13 cellular contexts compared by ENCODE assay signal in the genomic region with DNA sequence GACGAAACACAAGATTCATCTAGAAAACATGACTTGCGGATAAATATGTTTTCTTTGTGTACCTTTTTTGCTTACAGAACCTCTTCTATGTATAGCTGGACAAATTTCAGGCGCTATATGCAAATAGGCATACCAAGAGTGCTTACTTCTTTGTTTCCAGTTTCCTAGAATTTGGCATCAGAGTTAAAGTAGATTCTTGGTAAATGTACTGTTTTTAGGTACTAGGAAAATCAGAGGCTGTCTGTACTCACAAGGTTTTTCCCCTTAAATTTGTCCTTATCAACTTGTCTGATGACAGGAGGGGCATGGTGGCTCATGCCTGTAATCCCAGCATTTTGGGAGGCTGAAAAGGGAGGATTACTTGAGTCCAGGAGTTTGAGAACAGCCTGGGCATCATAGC.
DNase-seq lines count a peak whose midpoint lies in the region; TF ChIP-seq lines count a peak whose summit lies in the region.
"Had no signal": no experiment of that assay in that cellular context is flagged by ENCODE, and none has a peak within 500 bp of the region (broad histone marks: within the 10 kb centered on the region; RNA-seq: fewer than 3 reads in every experiment).

No MANE protein-coding gene starts in this region.

- H3K36me3 Mint-ChIP-seq in activated CD4-positive, alpha-beta T cell treated with anti-CD3 and anti-CD28 coated beads, Interleukin-2, amount 10 ng/mL, durations not matched to agents 7 days and 5 days (ENCODE audit: low read depth), result peaks cover 9% of the 10 kb centered on the region
- H3K36me3 Mint-ChIP-seq: memory B cell, type B pancreatic cell had no signal

- intact Hi-C loops in PC-9 (cut with micrococcal nuclease; ENCODE audit: unreplicated experiment), result loop anchor here (5.0 kb wide), 2 partner anchors 180 to 205 kb away; partner anchors contain the start of gene NEDD9
- intact Hi-C loops in dorsolateral prefrontal cortex (cut with DNase I), result no loop called here

- peaks cover 4% of the 10 kb centered on the region for H3K27me3 Mint-ChIP-seq in activated CD4-positive, alpha-beta T cell treated with anti-CD3 and anti-CD28 coated beads, Interleukin-2, amount 10 ng/mL, durations not matched to agents 7 days and 5 days
- H3K27me3 Mint-ChIP-seq: memory B cell, type B pancreatic cell had no signal

- H3K27ac ChIP-seq in PC-9 (peak overlapping the region; percentile 95), angular gyrus (ENCODE audit: low read depth, low read length) (peak overlapping the region; percentile 30), subcutaneous abdominal adipose tissue (ENCODE audit: low read depth, low read length) (peak overlapping the region; percentile 33), dorsolateral prefrontal cortex (peak overlapping the region in 24 of 59 donors; percentile 4 to 84 (median 58))

- DNase-seq in activated CD4-positive, alpha-beta T cell treated with anti-CD3 and anti-CD28 coated beads, Interleukin-2, amount 10 ng/mL, durations not matched to agents 7 days and 5 days, result no peak
- DNase-seq in activated CD4-positive, alpha-beta T cell treated with anti-CD3 and anti-CD28 coated beads for 48 hours, result no peak
- DNase-seq in PC-9, result no peak
- no peak for DNase-seq in dorsolateral prefrontal cortex
- DNase-seq in DMS 273 treated with DMSO at 0.1 percent for 48 hours (lab: John Stamatoyannopoulos, UW), result no peak
- DNase-seq in superior temporal gyrus (ENCODE audit: extremely low spot score), result no peak
- DNase-seq: head of caudate nucleus, MG63 had no signal

- TSS peak; percentile 44 for BruUV-seq in PC-9 (replicated peaks; lab: Mats Ljungman, UMichigan)

- H3K36me3 ChIP-seq in PC-9 (ENCODE audit: low read depth) (no peaks in the 10 kb centered on the region), subcutaneous abdominal adipose tissue (ENCODE audit: control insufficient read depth in 5 of 5, insufficient read depth in 5 of 5, low read length in 5 of 5) (no peaks in the 10 kb centered on the region)
- H3K36me3 ChIP-seq: MG63 had no signal

- peak overlapping the region; percentile 81 for H3K27ac Mint-ChIP-seq in activated CD4-positive, alpha-beta T cell treated with anti-CD3 and anti-CD28 coated beads, Interleukin-2, amount 10 ng/mL, durations not matched to agents 7 days and 5 days
- H3K27ac Mint-ChIP-seq: memory B cell had no signal

- peak overlapping the region; percentile 8 for H3K4me3 Mint-ChIP-seq in activated CD4-positive, alpha-beta T cell treated with anti-CD3 and anti-CD28 coated beads, Interleukin-2, amount 10 ng/mL, durations not matched to agents 7 days and 5 days
- H3K4me3 Mint-ChIP-seq: dendritic cell treated with granulocyte-macrophage colony-stimulating factor and Interleukin-4, amounts not matched to agents 40 ng/mL and 50 ng/mL, for 4 days; memory B cell; type B pancreatic cell had no signal

- H3K4me3 ChIP-seq in PC-9 (no peak overlapping the region), subcutaneous abdominal adipose tissue (ENCODE audit: low read depth in 1 of 5, low read length in 5 of 5) (no peak overlapping the region), dorsolateral prefrontal cortex (no peak overlapping the region)
- H3K4me3 ChIP-seq: MG63 had no signal

- no peaks in the 10 kb centered on the region for H3K79me2 ChIP-seq in PC-9 (ENCODE audit: low read depth)

- peaks cover 5% of the 10 kb centered on the region for H3K9me3 Mint-ChIP-seq in activated CD4-positive, alpha-beta T cell treated with anti-CD3 and anti-CD28 coated beads, Interleukin-2, amount 10 ng/mL, durations not matched to agents 7 days and 5 days
- H3K9me3 Mint-ChIP-seq: memory B cell had no signal

- no peaks in the 10 kb centered on the region for H3K9me2 ChIP-seq in PC-9 (ENCODE audit: insufficient read depth)

- H3K4me1 Mint-ChIP-seq in activated CD4-positive, alpha-beta T cell treated with anti-CD3 and anti-CD28 coated beads, Interleukin-2, amount 10 ng/mL, durations not matched to agents 7 days and 5 days, result peaks cover 48% of the 10 kb centered on the region

- no peaks in the 10 kb centered on the region; the same call in 1 of the 2 replicates for H3K9me3 ChIP-seq in PC-9 (ENCODE audit: insufficient read depth, low read depth)
- no peaks in the 10 kb centered on the region for H3K9me3 ChIP-seq in subcutaneous abdominal adipose tissue (ENCODE audit: control insufficient read depth in 5 of 5, low read length in 5 of 5)
- H3K9me3 ChIP-seq: MG63 had no signal

- no peaks in the 10 kb centered on the region for H4K20me1 ChIP-seq in PC-9 (ENCODE audit: insufficient read depth)

- POLR2A ChIA-PET in activated CD4-positive, alpha-beta T cell treated with anti-CD3 and anti-CD28 coated beads, Interleukin-2, amount 10 ng/mL, durations not matched to agents 7 days and 5 days (lab: Charles Lee), result no interaction called here
- POLR2A ChIA-PET in PC-9 (lab: Charles Lee; ENCODE audit: unreplicated experiment), result no interaction called here

- H3K9ac ChIP-seq in subcutaneous abdominal adipose tissue (ENCODE audit: low read length in 5 of 5), result no peak overlapping the region

- H3K4me1 ChIP-seq in PC-9 (replicated peaks; ENCODE audit: insufficient read depth), result peaks cover 46% of the 10 kb centered on the region
- peaks cover 0 to 25% (median 20%) of the 10 kb centered on the region in 5 donors for H3K4me1 ChIP-seq in subcutaneous abdominal adipose tissue (ENCODE audit: control insufficient read depth in 5 of 5, insufficient read depth in 5 of 5, low read length in 5 of 5)

- peaks cover 9% of the 10 kb centered on the region; the same call in 1 of the 2 replicates for H3F3A ChIP-seq in PC-9 (ENCODE audit: insufficient read depth, low read depth)

- no peak overlapping the region for H2AFZ ChIP-seq in PC-9

- CTCF ChIA-PET in activated CD4-positive, alpha-beta T cell treated with anti-CD3 and anti-CD28 coated beads, Interleukin-2, amount 10 ng/mL, durations not matched to agents 7 days and 5 days (lab: Charles Lee), result interaction anchor here (0.8 to 4.7 kb wide), 5 partner anchors 8 to 241 kb away, joined by 3 to 20 read pairs (median 3); no protein-coding TSS in a partner anchor
- CTCF ChIA-PET in PC-9 (lab: Charles Lee), result no interaction called here

- H3K27me3 ChIP-seq in PC-9 (ENCODE audit: insufficient read depth, low read depth), result no peaks in the 10 kb centered on the region
- H3K27me3 ChIP-seq in subcutaneous abdominal adipose tissue (ENCODE audit: control insufficient read depth in 5 of 5, insufficient read depth in 4 of 5, low read length in 5 of 5), result no peaks in the 10 kb centered on the region
- H3K27me3 ChIP-seq in dorsolateral prefrontal cortex, result no peaks in the 10 kb centered on the region
- H3K27me3 ChIP-seq: MG63 had no signal

- no peak overlapping the region for H3K4me2 ChIP-seq in PC-9

- TF ChIP-seq CTCF in PC-9 (conservative IDR thresholded peaks at IDR 0.05), result no peak
- TF ChIP-seq CTCF in dorsolateral prefrontal cortex (IDR thresholded peaks at IDR 0.05 in 54 of 56, conservative IDR thresholded peaks at IDR 0.05 in 2 of 56; ENCODE audit: low read depth in 1 of 56, partially characterized antibody in 56 of 56), result no peak
